ENCODE assay signal across 2 cellular contexts in genomic region chr9:250039-250438, GRCh38.
TF ChIP-seq lines count a peak whose summit lies in the region.

No MANE protein-coding gene starts in this region.

TF ChIP-seq in K562, 482 proteins besides CTCF, POLR2A, EP300 and RAD21:
- TF ChIP-seq ZNF324 (CRISPR knock-in tag; IDR thresholded peaks at IDR 0.05) (no peak), HINFP (tag; conservative IDR thresholded peaks at IDR 0.05; ENCODE audit: low read depth) (no peak), SFPQ (IDR thresholded peaks at IDR 0.05; ENCODE audit: low read depth, low read length) (no peak), NR1H2 (CRISPR knock-in tag; IDR thresholded peaks at IDR 0.05) (no peak), NFE2 (IDR thresholded peaks at IDR 0.05; ENCODE audit: low read depth) (no peak), IFI16 (CRISPR knock-in tag; IDR thresholded peaks at IDR 0.05) (no peak), CCNT2 (IDR thresholded peaks at IDR 0.05; ENCODE audit: borderline replicate concordance, extremely low read depth, insufficient read length, low read depth, low read length) (no peak), SAFB2 (IDR thresholded peaks at IDR 0.05; ENCODE audit: borderline replicate concordance, low read depth, low read length, severe bottlenecking) (no peak), MAFF (IDR thresholded peaks at IDR 0.05; ENCODE audit: low read length) (no peak), LCOR (CRISPR knock-in tag; IDR thresholded peaks at IDR 0.05) (no peak), ATF4 (CRISPR knock-in tag; IDR thresholded peaks at IDR 0.05) (no peak), THAP12 (CRISPR knock-in tag; IDR thresholded peaks at IDR 0.05) (no peak), SPI1 (IDR thresholded peaks at IDR 0.05; ENCODE audit: borderline replicate concordance, low read depth, low read length) (no peak), ZNF146 (CRISPR knock-in tag; IDR thresholded peaks at IDR 0.05; ENCODE audit: unreplicated experiment) (no peak), DACH1 (IDR thresholded peaks at IDR 0.05; ENCODE audit: partially characterized antibody) (no peak), FOXK2 (conservative IDR thresholded peaks at IDR 0.05 in 1 of 2, IDR thresholded peaks at IDR 0.05 in 1 of 2; ENCODE audit: low read depth in 2 of 2) (no peak)

TF ChIP-seq in GM23338, 12 proteins besides CTCF, POLR2A, EP300 and RAD21:
- TF ChIP-seq ZNF331 (CRISPR knock-in tag; IDR thresholded peaks at IDR 0.05; ENCODE audit: low read depth) = no peak
- no peak for TF ChIP-seq REST (IDR thresholded peaks at IDR 0.05; ENCODE audit: unreplicated experiment)
- no peak for TF ChIP-seq EZH2phosphoT487 (IDR thresholded peaks at IDR 0.05; ENCODE audit: unreplicated experiment)
- no peak for TF ChIP-seq ZNF462 (CRISPR knock-in tag; IDR thresholded peaks at IDR 0.05)
- TF ChIP-seq POLR2AphosphoS5 (IDR thresholded peaks at IDR 0.05; ENCODE audit: low read depth) = no peak
- TF ChIP-seq EZH2 (IDR thresholded peaks at IDR 0.05; ENCODE audit: low read depth, unreplicated experiment) = no peak
- TF ChIP-seq CREB1 (CRISPR knock-in tag; IDR thresholded peaks at IDR 0.05; ENCODE audit: low read depth) = no peak
- TF ChIP-seq NANOG (IDR thresholded peaks at IDR 0.05; ENCODE audit: borderline replicate concordance) = no peak
- no peak for TF ChIP-seq ZNF114 (CRISPR knock-in tag; IDR thresholded peaks at IDR 0.05)
- TF ChIP-seq STAT1 (IDR thresholded peaks at IDR 0.05; ENCODE audit: unreplicated experiment) = no peak
- TF ChIP-seq JUNB (IDR thresholded peaks at IDR 0.05; ENCODE audit: unreplicated experiment) = no peak
- TF ChIP-seq ETS1 (IDR thresholded peaks at IDR 0.05) = no peak
